In genomic region chr2:84649058-84649457, GRCh38 we compare ENCODE assay signal across 25 cellular contexts.
DNase-seq lines count a peak whose midpoint lies in the region; ATAC-seq, FAIRE-seq and TF ChIP-seq lines count a peak whose summit lies in the region.
"Had no signal": no experiment of that assay in that cellular context is flagged by ENCODE, and none has a peak within 500 bp of the region (broad histone marks: within the 10 kb centered on the region; RNA-seq: fewer than 3 reads in every experiment).

No MANE protein-coding gene starts in this region.

- H3K27me3 Mint-ChIP-seq in activated naive CD4-positive, alpha-beta T cell treated with anti-CD3 and anti-CD28 coated beads, Interleukin-2, amount 50 U/mL, for 24 hours: no peaks in the 10 kb centered on the region
- H3K27me3 Mint-ChIP-seq in activated CD8-positive, alpha-beta T cell treated with anti-CD3 and anti-CD28 coated beads for 36 hours: no peaks in the 10 kb centered on the region
- peaks cover 0 to 2% (median 2%) of the 10 kb centered on the region in 3 donors for H3K27me3 Mint-ChIP-seq in immature natural killer cell (ENCODE audit: low read depth in 3 of 3)

- peaks cover 16% of the 10 kb centered on the region for H3K9me3 Mint-ChIP-seq in activated naive CD4-positive, alpha-beta T cell treated with anti-CD3 and anti-CD28 coated beads, Interleukin-2, amount 50 U/mL, for 24 hours
- peaks cover 17% of the 10 kb centered on the region for H3K9me3 Mint-ChIP-seq in activated CD8-positive, alpha-beta T cell treated with anti-CD3 and anti-CD28 coated beads for 36 hours
- H3K9me3 Mint-ChIP-seq in immature natural killer cell: no peaks in the 10 kb centered on the region

- peaks cover 2% of the 10 kb centered on the region for H3K36me3 Mint-ChIP-seq in activated naive CD4-positive, alpha-beta T cell treated with anti-CD3 and anti-CD28 coated beads, Interleukin-2, amount 50 U/mL, for 24 hours
- H3K36me3 Mint-ChIP-seq in activated CD8-positive, alpha-beta T cell treated with anti-CD3 and anti-CD28 coated beads for 36 hours (ENCODE audit: low read depth): peaks cover 16% of the 10 kb centered on the region
- H3K36me3 Mint-ChIP-seq in immature natural killer cell: peaks cover 0 to 3% (median 2%) of the 10 kb centered on the region in 3 donors

- intact Hi-C loops in activated CD8-positive, alpha-beta T cell treated with anti-CD3 and anti-CD28 coated beads for 36 hours (cut with micrococcal nuclease): no loop called here

- FAIRE-seq in small intestine (lab: Jason Lieb, UNC): no peak
- FAIRE-seq: GM12891 had no signal

- H3K36me3 ChIP-seq in small intestine (ENCODE audit: control insufficient read depth in 2 of 2, insufficient read depth in 2 of 2, low read length in 2 of 2): no peaks in the 10 kb centered on the region
- H3K36me3 ChIP-seq: BLaER1 had no signal

- peak; percentile 41 to 55 for ATAC-seq in activated CD4-positive, CD25-positive, alpha-beta regulatory T cell treated with anti-CD3 and anti-CD28 coated beads, Interleukin-2, amount 50 U/mL, for 24 hours
- peak; percentile 48 for ATAC-seq in activated CD8-positive, alpha-beta T cell treated with anti-CD3 and anti-CD28 coated beads for 36 hours
- ATAC-seq in HG03439 (IDR thresholded peaks at IDR 0.05; ENCODE audit: unreplicated experiment): no peak
- ATAC-seq: Right ventricle myocardium inferior had no signal

- H3K4me3 ChIP-seq in small intestine (ENCODE audit: low read depth in 1 of 2, low read length in 2 of 2): no peak overlapping the region
- H3K4me3 ChIP-seq: BLaER1 had no signal

- POLR2A ChIA-PET in activated CD8-positive, alpha-beta T cell treated with anti-CD3 and anti-CD28 coated beads for 36 hours (lab: Charles Lee): interaction anchor here (1.1 kb wide), 1 partner anchor 202 kb away, joined by 3 read pairs; no protein-coding TSS in a partner anchor

- WGBS in small intestine, 3 donors: 83 to 93% (median 87%) methylated on average over 4 of the region's 4 CpGs

- no peak overlapping the region for H3K27ac ChIP-seq in small intestine (ENCODE audit: low read depth in 1 of 2, low read length in 1 of 2)
- H3K27ac ChIP-seq: 22Rv1, BLaER1 had no signal

- CTCF ChIA-PET in activated CD8-positive, alpha-beta T cell treated with anti-CD3 and anti-CD28 coated beads for 36 hours (lab: Charles Lee): interaction anchor here (1.0 to 3.0 kb wide), 3 partner anchors 10 to 277 kb away, joined by 3 to 10 read pairs (median 4); no protein-coding TSS in a partner anchor

- no peaks in the 10 kb centered on the region for H3K4me1 ChIP-seq in small intestine (ENCODE audit: control insufficient read depth in 2 of 2, insufficient read depth in 1 of 2, low read depth in 1 of 2, low read length in 1 of 2)

- H3K4me3 Mint-ChIP-seq in activated naive CD4-positive, alpha-beta T cell treated with anti-CD3 and anti-CD28 coated beads, Interleukin-2, amount 50 U/mL, for 24 hours: peak overlapping the region; percentile 12
- no peak overlapping the region for H3K4me3 Mint-ChIP-seq in activated CD8-positive, alpha-beta T cell treated with anti-CD3 and anti-CD28 coated beads for 36 hours
- no peak overlapping the region for H3K4me3 Mint-ChIP-seq in immature natural killer cell
- H3K4me3 Mint-ChIP-seq: CD8-positive, alpha-beta T cell had no signal

- H3K27me3 ChIP-seq in small intestine (ENCODE audit: control insufficient read depth in 2 of 2, insufficient read depth in 2 of 2, low read length in 2 of 2): no peaks in the 10 kb centered on the region
- H3K27me3 ChIP-seq: BLaER1 had no signal

- no peaks in the 10 kb centered on the region for H3K9me3 ChIP-seq in small intestine (ENCODE audit: control insufficient read depth, low read depth)

- H3K4me1 Mint-ChIP-seq in activated naive CD4-positive, alpha-beta T cell treated with anti-CD3 and anti-CD28 coated beads, Interleukin-2, amount 50 U/mL, for 24 hours: peaks cover 87% of the 10 kb centered on the region
- peaks cover 71% of the 10 kb centered on the region for H3K4me1 Mint-ChIP-seq in activated CD8-positive, alpha-beta T cell treated with anti-CD3 and anti-CD28 coated beads for 36 hours (ENCODE audit: low read depth)
- H3K4me1 Mint-ChIP-seq in immature natural killer cell: peaks cover 51 to 59% of the 10 kb centered on the region in 2 donors

- H3K27ac Mint-ChIP-seq in activated naive CD4-positive, alpha-beta T cell treated with anti-CD3 and anti-CD28 coated beads, Interleukin-2, amount 50 U/mL, for 24 hours: peak overlapping the region; percentile 20
- H3K27ac Mint-ChIP-seq in activated CD8-positive, alpha-beta T cell treated with anti-CD3 and anti-CD28 coated beads for 36 hours: peak overlapping the region; percentile 19
- peak overlapping the region in 5 of 6 donors; percentile 2 to 61 (median 22) for H3K27ac Mint-ChIP-seq in immature natural killer cell

- DNase-seq in activated CD4-positive, CD25-positive, alpha-beta regulatory T cell (lab: John Stamatoyannopoulos, UW): no peak
- no peak for DNase-seq in activated naive CD4-positive, alpha-beta T cell (lab: John Stamatoyannopoulos, UW)
- no peak for DNase-seq in activated CD8-positive, alpha-beta T cell treated with anti-CD3 and anti-CD28 coated beads for 36 hours
- DNase-seq in immature natural killer cell: no peak
- DNase-seq in small intestine: no peak
- DNase-seq: ACHN; Calu3; CD8-positive, alpha-beta T cell; DMS153; GOT3; HCEC 1CT; KBM-7; NCI-H1092; NCI-H1436; NCI-H187 treated with DMSO at 0.1 percent for 48 hours; NCI-H2107; NCI-H446 treated with DMSO at 0.1 percent for 48 hours; NCI-H526 treated with DMSO at 0.1 percent for 48 hours had no signal

- TF ChIP-seq CTCF in activated CD8-positive, alpha-beta T cell treated with anti-CD3 and anti-CD28 coated beads for 36 hours (IDR thresholded peaks at IDR 0.05): no peak
